In genomic region chr2:45771251-45771650, GRCh38 we compare ENCODE assay signal across 10 cellular contexts.
DNase-seq lines count a peak whose midpoint lies in the region; ATAC-seq and TF ChIP-seq lines count a peak whose summit lies in the region.
"Had no signal": no experiment of that assay in that cellular context is flagged by ENCODE, and none has a peak within 500 bp of the region (broad histone marks: within the 10 kb centered on the region; RNA-seq: fewer than 3 reads in every experiment).

No MANE protein-coding gene starts in this region.

- H4K20me1 ChIP-seq in HCT116 (ENCODE audit: insufficient read depth) = no peaks in the 10 kb centered on the region

- no peaks in the 10 kb centered on the region for H3K79me2 ChIP-seq in HCT116 (ENCODE audit: insufficient read depth, low read length)

- H3K9ac ChIP-seq in HCT116 (ENCODE audit: low read length) = no peak overlapping the region

- H3K9me2 ChIP-seq in HCT116 (ENCODE audit: insufficient read depth) = no peaks in the 10 kb centered on the region

- H3K9me3 Mint-ChIP-seq in CD4-positive, alpha-beta memory T cell = no peaks in the 10 kb centered on the region

- ATAC-seq in HCT116 (peak; percentile 40; the same call in 1 of the 2 replicates), heart left ventricle (peak; percentile 93 to 94 (median 94)), GM18520 (IDR thresholded peaks at IDR 0.05; ENCODE audit: unreplicated experiment) (no peak), HG03469 (IDR thresholded peaks at IDR 0.05; ENCODE audit: unreplicated experiment) (no peak)
- ATAC-seq: Panc1 had no signal

- H3K27me3 ChIP-seq in HCT116 (ENCODE audit: insufficient read depth, low read length) (no peaks in the 10 kb centered on the region), SJCRH30 (no peaks in the 10 kb centered on the region), heart left ventricle (no peaks in the 10 kb centered on the region), sigmoid colon (no peaks in the 10 kb centered on the region)
- no peaks in the 10 kb centered on the region for H3K27me3 ChIP-seq in CD4-positive, alpha-beta memory T cell (ENCODE audit: insufficient read depth, low read length)

- TF ChIP-seq CTCF in HCT116 (IDR thresholded peaks at IDR 0.05 in 2 of 3, conservative IDR thresholded peaks at IDR 0.05 in 1 of 3; ENCODE audit: borderline replicate concordance in 1 of 3, insufficient read depth in 1 of 3, low read depth in 2 of 3, low read length in 2 of 3) = no peak
- TF ChIP-seq CTCF in heart left ventricle (IDR thresholded peaks at IDR 0.05) = peak in 2 of 12 donors; percentile 10 to 12
- no peak for TF ChIP-seq CTCF in sigmoid colon (IDR thresholded peaks at IDR 0.05)

- H3K36me3 Mint-ChIP-seq in CD4-positive, alpha-beta memory T cell = no peaks in the 10 kb centered on the region

- H3K27ac ChIP-seq in HCT116 (ENCODE audit: low read depth, low read length) (no peak overlapping the region), SJCRH30 (no peak overlapping the region), heart left ventricle (peak overlapping the region; percentile 55 to 81 (median 76)), sigmoid colon (peak overlapping the region; percentile 74 to 89 (median 82))
- no peak overlapping the region for H3K27ac ChIP-seq in CD4-positive, alpha-beta memory T cell (ENCODE audit: low read depth, low read length)

- H2AFZ ChIP-seq in HCT116 (ENCODE audit: low read depth, low read length, poor library complexity, severe bottlenecking) = no peak overlapping the region

- H3K4me2 ChIP-seq in HCT116 (ENCODE audit: low read length) = no peak overlapping the region

- H3K36me3 ChIP-seq in HCT116 (ENCODE audit: control insufficient read depth in 1 of 2, insufficient read depth in 2 of 2, low read length in 2 of 2) = no peaks in the 10 kb centered on the region
- no peaks in the 10 kb centered on the region for H3K36me3 ChIP-seq in SJCRH30
- H3K36me3 ChIP-seq in heart left ventricle = no peaks in the 10 kb centered on the region
- H3K36me3 ChIP-seq in sigmoid colon = no peaks in the 10 kb centered on the region
- H3K36me3 ChIP-seq in CD4-positive, alpha-beta memory T cell (ENCODE audit: insufficient read depth, low read length) = no peaks in the 10 kb centered on the region

- POLR2A ChIA-PET in HCT116 (lab: Charles Lee) = no interaction called here
- POLR2A ChIA-PET in CD4-positive, alpha-beta memory T cell (lab: Charles Lee; ENCODE audit: partially characterized antibody) = no interaction called here

- no peaks in the 10 kb centered on the region for H3K27me3 Mint-ChIP-seq in CD4-positive, alpha-beta memory T cell

- no peak overlapping the region for H3K4me3 ChIP-seq in HCT116 (replicated peaks in 1 of 2; ENCODE audit: low read depth in 1 of 2, low read length in 2 of 2)
- no peak overlapping the region for H3K4me3 ChIP-seq in SJCRH30
- peak overlapping the region in 8 of 12 donors; percentile 20 to 43 (median 34) for H3K4me3 ChIP-seq in heart left ventricle
- H3K4me3 ChIP-seq in sigmoid colon = peak overlapping the region; percentile 11 to 37 (median 28)
- H3K4me3 ChIP-seq in CD4-positive, alpha-beta memory T cell (ENCODE audit: low read length in 2 of 2) = no peak overlapping the region
- H3K4me3 ChIP-seq: skin epidermis had no signal

- CTCF ChIA-PET in HCT116 (lab: Charles Lee) = interaction anchor here (1.1 kb wide), 1 partner anchor 9 kb away, joined by 4 read pairs; no protein-coding TSS in a partner anchor
- CTCF ChIA-PET in CD4-positive, alpha-beta memory T cell (lab: Charles Lee; ENCODE audit: partially characterized antibody) = interaction anchor here (1.6 kb wide), 1 partner anchor 8 kb away, joined by 7 read pairs; no protein-coding TSS in a partner anchor

- no peak for TF ChIP-seq RAD21 in HCT116 (IDR thresholded peaks at IDR 0.05; ENCODE audit: low read depth)

- TF ChIP-seq EP300 in sigmoid colon (IDR thresholded peaks at IDR 0.05) = peak in 1 of 4 donors; percentile 3

- RAD21 ChIA-PET in HCT116 (lab: Charles Lee; ENCODE audit: low non-redundant PET in 1 of 2, low total read pairs in 2 of 2, uncharacterized antibody in 2 of 2, unreplicated experiment in 2 of 2) = no interaction called here

- TF ChIP-seq POLR2A in HCT116 (IDR thresholded peaks at IDR 0.05; ENCODE audit: borderline replicate concordance, extremely low read depth, insufficient read depth, insufficient read length) (no peak), heart left ventricle (IDR thresholded peaks at IDR 0.05) (no peak), sigmoid colon (IDR thresholded peaks at IDR 0.05) (no peak)

- intact Hi-C loops in HCT116 (cut with micrococcal nuclease) = no loop called here
- intact Hi-C loops in heart left ventricle (cut with DNase I) = loop anchor here in 5 of 10 donors (2.0 to 10.0 kb wide), 4 partner anchors 120 to 166 kb away; partner anchors contain the start of gene PRKCE (in 2 of the 5)
- intact Hi-C loops in sigmoid colon (cut with DNase I) = loop anchor here (2.0 to 5.0 kb wide), 2 partner anchors 41 to 120 kb away; partner anchors contain the start of gene PRKCE
- intact Hi-C loops in CD4-positive, alpha-beta memory T cell (cut with micrococcal nuclease) = no loop called here

- H3K27ac Mint-ChIP-seq in CD4-positive, alpha-beta memory T cell = no peak overlapping the region

- no peak overlapping the region for H3K4me3 Mint-ChIP-seq in CD4-positive, alpha-beta memory T cell

- 5 to 13% (median 10%) methylated on average over 9 to 10 of the region's 10 CpGs for WGBS in heart left ventricle, 4 donors
- 63 to 87% methylated on average over 10 of the region's 10 CpGs for WGBS in sigmoid colon, 2 donors

- H3K4me1 ChIP-seq in HCT116 (ENCODE audit: control insufficient read depth in 1 of 2, insufficient read depth in 2 of 2, low read length in 2 of 2) (peaks cover 0 to 10% of the 10 kb centered on the region in 2 experiments; a peak in 1 of 4 replicates), SJCRH30 (peaks cover 2% of the 10 kb centered on the region; the same call in 1 of the 2 replicates), heart left ventricle (peaks cover 0 to 73% (median 31%) of the 10 kb centered on the region in 12 donors), sigmoid colon (peaks cover 0 to 50% (median 33%) of the 10 kb centered on the region in 4 donors)
- no peaks in the 10 kb centered on the region for H3K4me1 ChIP-seq in CD4-positive, alpha-beta memory T cell (ENCODE audit: insufficient read depth, low read length)

- peaks cover 0 to 1% (median 0%) of the 10 kb centered on the region in 4 donors for H3K4me1 Mint-ChIP-seq in CD4-positive, alpha-beta memory T cell

- DNase-seq in HCT116 (ENCODE audit: low read depth, low spot score) (no peak), SJCRH30 (peak; percentile 49 to 67), heart left ventricle (peak; percentile 76 to 87 (median 81)), sigmoid colon (peak; percentile 90), T-helper 9 cell (no peak)
- no peak for DNase-seq in CD4-positive, alpha-beta memory T cell

- BruUV-seq in HCT116 (replicated peaks; lab: Mats Ljungman, UMichigan) = no TSS peak

- H3K9me3 ChIP-seq in HCT116 (ENCODE audit: control insufficient read depth in 1 of 2, insufficient read depth in 1 of 2, low read depth in 1 of 2, low read length in 2 of 2) = no peaks in the 10 kb centered on the region
- H3K9me3 ChIP-seq in SJCRH30 (replicated peaks) = no peaks in the 10 kb centered on the region
- no peaks in the 10 kb centered on the region for H3K9me3 ChIP-seq in heart left ventricle
- no peaks in the 10 kb centered on the region for H3K9me3 ChIP-seq in sigmoid colon
- no peaks in the 10 kb centered on the region for H3K9me3 ChIP-seq in CD4-positive, alpha-beta memory T cell (ENCODE audit: control insufficient read depth in 1 of 2, low read length in 2 of 2)

TF ChIP-seq in HCT116, 20 proteins besides CTCF, POLR2A, EP300 and RAD21:
- TF ChIP-seq EGR1 (IDR thresholded peaks at IDR 0.05; ENCODE audit: low read depth) = no peak
- no peak for TF ChIP-seq JUND (IDR thresholded peaks at IDR 0.05)
- TF ChIP-seq ELF1 (IDR thresholded peaks at IDR 0.05; ENCODE audit: borderline replicate concordance, low read depth) = no peak

Comparison
In these comparisons a context has a peak if more than half of its experiments do, and no peak if none do; other contexts are left out.
1. ATAC-seq: peak in HCT116 (single experiment) and heart left ventricle (4 of 4); none in GM18520 (single experiment) and HG03469 (single experiment).
2. DNase-seq: peak in SJCRH30 (2 of 2), heart left ventricle (5 of 5) and sigmoid colon (single experiment); none in HCT116 (single experiment), T-helper 9 cell (single experiment) and CD4-positive, alpha-beta memory T cell (0 of 5).
3. H3K27ac ChIP-seq: peak in heart left ventricle (12 of 12) and sigmoid colon (4 of 4); none in HCT116 (single experiment), SJCRH30 (single experiment) and CD4-positive, alpha-beta memory T cell (single experiment).
4. H3K4me3 ChIP-seq: peak in heart left ventricle (8 of 12) and sigmoid colon (4 of 4); none in HCT116 (0 of 2), SJCRH30 (single experiment) and CD4-positive, alpha-beta memory T cell (0 of 2).